In the genomic region with DNA sequence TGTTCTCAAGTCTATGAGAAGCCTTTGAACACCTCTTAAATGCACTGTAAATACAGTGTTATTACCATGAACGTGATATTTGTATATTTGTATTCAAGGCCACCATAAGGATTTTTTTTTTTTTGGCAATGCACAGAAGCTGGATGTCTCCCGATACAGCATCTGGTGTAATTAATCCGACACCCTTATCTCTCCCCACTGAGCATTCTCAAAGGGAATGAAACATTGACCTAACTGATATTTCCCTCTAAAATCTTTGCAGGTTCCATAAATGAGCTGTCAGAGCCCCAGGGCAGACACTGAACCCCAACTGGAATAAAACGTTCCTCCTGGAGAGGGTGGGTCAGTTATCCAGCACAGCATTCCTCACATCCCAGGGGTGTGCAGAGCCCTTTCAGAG, we compare ENCODE assay signal across 2 cellular contexts.
TF ChIP-seq lines count a peak whose summit lies in the region.

No MANE protein-coding gene starts in this region.

TF ChIP-seq in SK-N-SH treated with all-trans-retinoic acid at 6 μM for 48 hours, 23 proteins besides CTCF, POLR2A, EP300 and RAD21 (continued from another document):
- TF ChIP-seq, protein P1, sequence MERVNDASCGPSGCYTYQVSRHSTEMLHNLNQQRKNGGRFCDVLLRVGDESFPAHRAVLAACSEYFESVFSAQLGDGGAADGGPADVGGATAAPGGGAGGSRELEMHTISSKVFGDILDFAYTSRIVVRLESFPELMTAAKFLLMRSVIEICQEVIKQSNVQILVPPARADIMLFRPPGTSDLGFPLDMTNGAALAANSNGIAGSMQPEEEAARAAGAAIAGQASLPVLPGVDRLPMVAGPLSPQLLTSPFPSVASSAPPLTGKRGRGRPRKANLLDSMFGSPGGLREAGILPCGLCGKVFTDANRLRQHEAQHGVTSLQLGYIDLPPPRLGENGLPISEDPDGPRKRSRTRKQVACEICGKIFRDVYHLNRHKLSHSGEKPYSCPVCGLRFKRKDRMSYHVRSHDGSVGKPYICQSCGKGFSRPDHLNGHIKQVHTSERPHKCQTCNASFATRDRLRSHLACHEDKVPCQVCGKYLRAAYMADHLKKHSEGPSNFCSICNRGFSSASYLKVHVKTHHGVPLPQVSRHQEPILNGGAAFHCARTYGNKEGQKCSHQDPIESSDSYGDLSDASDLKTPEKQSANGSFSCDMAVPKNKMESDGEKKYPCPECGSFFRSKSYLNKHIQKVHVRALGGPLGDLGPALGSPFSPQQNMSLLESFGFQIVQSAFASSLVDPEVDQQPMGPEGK (CRISPR knock-in tag; IDR thresholded peaks at IDR 0.05; ENCODE audit: borderline replicate concordance) = no peak
- TF ChIP-seq TCF4 (CRISPR knock-in tag; IDR thresholded peaks at IDR 0.05; ENCODE audit: borderline replicate concordance) (no peak), ISL1 (CRISPR knock-in tag; IDR thresholded peaks at IDR 0.05) (no peak), ZNF70 (CRISPR knock-in tag; IDR thresholded peaks at IDR 0.05) (no peak)

TF ChIP-seq in K562, 482 proteins besides CTCF, POLR2A, EP300 and RAD21 (continued from another document):
- TF ChIP-seq, protein P2, sequence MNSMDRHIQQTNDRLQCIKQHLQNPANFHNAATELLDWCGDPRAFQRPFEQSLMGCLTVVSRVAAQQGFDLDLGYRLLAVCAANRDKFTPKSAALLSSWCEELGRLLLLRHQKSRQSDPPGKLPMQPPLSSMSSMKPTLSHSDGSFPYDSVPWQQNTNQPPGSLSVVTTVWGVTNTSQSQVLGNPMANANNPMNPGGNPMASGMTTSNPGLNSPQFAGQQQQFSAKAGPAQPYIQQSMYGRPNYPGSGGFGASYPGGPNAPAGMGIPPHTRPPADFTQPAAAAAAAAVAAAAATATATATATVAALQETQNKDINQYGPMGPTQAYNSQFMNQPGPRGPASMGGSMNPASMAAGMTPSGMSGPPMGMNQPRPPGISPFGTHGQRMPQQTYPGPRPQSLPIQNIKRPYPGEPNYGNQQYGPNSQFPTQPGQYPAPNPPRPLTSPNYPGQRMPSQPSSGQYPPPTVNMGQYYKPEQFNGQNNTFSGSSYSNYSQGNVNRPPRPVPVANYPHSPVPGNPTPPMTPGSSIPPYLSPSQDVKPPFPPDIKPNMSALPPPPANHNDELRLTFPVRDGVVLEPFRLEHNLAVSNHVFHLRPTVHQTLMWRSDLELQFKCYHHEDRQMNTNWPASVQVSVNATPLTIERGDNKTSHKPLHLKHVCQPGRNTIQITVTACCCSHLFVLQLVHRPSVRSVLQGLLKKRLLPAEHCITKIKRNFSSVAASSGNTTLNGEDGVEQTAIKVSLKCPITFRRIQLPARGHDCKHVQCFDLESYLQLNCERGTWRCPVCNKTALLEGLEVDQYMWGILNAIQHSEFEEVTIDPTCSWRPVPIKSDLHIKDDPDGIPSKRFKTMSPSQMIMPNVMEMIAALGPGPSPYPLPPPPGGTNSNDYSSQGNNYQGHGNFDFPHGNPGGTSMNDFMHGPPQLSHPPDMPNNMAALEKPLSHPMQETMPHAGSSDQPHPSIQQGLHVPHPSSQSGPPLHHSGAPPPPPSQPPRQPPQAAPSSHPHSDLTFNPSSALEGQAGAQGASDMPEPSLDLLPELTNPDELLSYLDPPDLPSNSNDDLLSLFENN (IDR thresholded peaks at IDR 0.05; ENCODE audit: low read depth in 2 of 2, low read length in 2 of 2) = no peak
- TF ChIP-seq RFX5 (IDR thresholded peaks at IDR 0.05; ENCODE audit: low read depth, low read length) = no peak
- TF ChIP-seq MXD1 (CRISPR knock-in tag; IDR thresholded peaks at IDR 0.05; ENCODE audit: borderline replicate concordance, poor library complexity, severe bottlenecking) = no peak
- TF ChIP-seq CUX1 (CRISPR knock-in tag; IDR thresholded peaks at IDR 0.05) = no peak
- TF ChIP-seq, protein P3, sequence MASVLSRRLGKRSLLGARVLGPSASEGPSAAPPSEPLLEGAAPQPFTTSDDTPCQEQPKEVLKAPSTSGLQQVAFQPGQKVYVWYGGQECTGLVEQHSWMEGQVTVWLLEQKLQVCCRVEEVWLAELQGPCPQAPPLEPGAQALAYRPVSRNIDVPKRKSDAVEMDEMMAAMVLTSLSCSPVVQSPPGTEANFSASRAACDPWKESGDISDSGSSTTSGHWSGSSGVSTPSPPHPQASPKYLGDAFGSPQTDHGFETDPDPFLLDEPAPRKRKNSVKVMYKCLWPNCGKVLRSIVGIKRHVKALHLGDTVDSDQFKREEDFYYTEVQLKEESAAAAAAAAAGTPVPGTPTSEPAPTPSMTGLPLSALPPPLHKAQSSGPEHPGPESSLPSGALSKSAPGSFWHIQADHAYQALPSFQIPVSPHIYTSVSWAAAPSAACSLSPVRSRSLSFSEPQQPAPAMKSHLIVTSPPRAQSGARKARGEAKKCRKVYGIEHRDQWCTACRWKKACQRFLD (CRISPR knock-in tag; IDR thresholded peaks at IDR 0.05) = no peak
- TF ChIP-seq NCOA1 (IDR thresholded peaks at IDR 0.05; ENCODE audit: low read depth) = no peak
- TF ChIP-seq ZNF280B (CRISPR knock-in tag; IDR thresholded peaks at IDR 0.05) = no peak
